In genomic region chr10:103417601-103418000, GRCh38 we compare ENCODE assay signal across 29 cellular contexts. TPM values are rescaled to one million over a fixed set of nuclear protein-coding genes. Genes with fewer than 3 reads are reported as not detected.
"Had no signal": no experiment of that assay in that cellular context is flagged by ENCODE, and none has a peak within 500 bp of the region (broad histone marks: within the 10 kb centered on the region; RNA-seq: fewer than 3 reads in every experiment).

No MANE protein-coding gene starts in this region.

- ATAC-seq: activated naive CD4-positive, alpha-beta T cell treated with anti-CD3 and anti-CD28 coated beads, Interleukin-2, amount 50 U/mL, for 72 hours; gastroesophageal sphincter had no signal

- FAIRE-seq: colon, endometrium had no signal

- H3K27ac Mint-ChIP-seq: activated CD4-positive, alpha-beta T cell treated with anti-CD3 and anti-CD28 coated beads for 36 hours; activated CD4-positive, alpha-beta T cell treated with anti-CD3 and anti-CD28 coated beads, Interleukin-2, amount 10 ng/mL, durations not matched to agents 24 days and 14 days; activated naive CD4-positive, alpha-beta T cell treated with anti-CD3 and anti-CD28 coated beads, Interleukin-2, amount 10 ng/mL, durations not matched to agents 7 days and 5 days; activated naive CD4-positive, alpha-beta T cell treated with anti-CD3 and anti-CD28 coated beads, Interleukin-2, amount 50 U/mL, for 72 hours; activated naive CD8-positive, alpha-beta T cell treated with anti-CD3 and anti-CD28 coated beads, Interleukin-2, amount 10 ng/mL, durations not matched to agents 7 days and 5 days; activated T-helper 1 cell treated with anti-CD3 and anti-CD28 coated beads, Interleukin-12 subunit alpha, Interleukin-12 subunit beta, Interleukin-2, Interleukin-4 antibody, amounts not matched to agents 30 ng/mL and 10 ng/mL and 1 ng/mL, durations not matched to agents 14 hours and 24 hours and 36 hours; brain had no signal

- H3K79me2 ChIP-seq: hepatocyte had no signal

- H2AFZ ChIP-seq: hepatocyte had no signal

- DNase-seq: activated CD4-positive, alpha-beta T cell treated with anti-CD3 and anti-CD28 coated beads for 36 hours; activated CD4-positive, alpha-beta T cell treated with anti-CD3 and anti-CD28 coated beads, Interleukin-2, amount 10 ng/mL, durations not matched to agents 24 days and 14 days; activated CD4-positive, CD25-positive, alpha-beta regulatory T cell treated with anti-CD3 and anti-CD28 coated beads, Interleukin-2, amount 50 U/mL, for 72 hours; activated gamma-delta T cell; activated naive CD4-positive, alpha-beta T cell treated with anti-CD3 and anti-CD28 coated beads, Interleukin-2, amount 10 ng/mL, durations not matched to agents 7 days and 5 days; activated naive CD8-positive, alpha-beta T cell treated with anti-CD3 and anti-CD28 coated beads, Interleukin-2, amount 10 ng/mL, durations not matched to agents 7 days and 5 days; activated T-cell treated with anti-CD3 and anti-CD28 coated beads, Interleukin-2, amount 50 U/mL, for 1 hour; activated T-cell treated with anti-CD3 and anti-CD28 coated beads, Interleukin-2, amount 50 U/mL, for 48 hours; cortex of kidney; heart right ventricle had no signal

- H3K9me3 Mint-ChIP-seq: activated CD4-positive, alpha-beta T cell treated with anti-CD3 and anti-CD28 coated beads, Interleukin-2, amount 10 ng/mL, durations not matched to agents 24 days and 14 days; activated naive CD4-positive, alpha-beta T cell treated with anti-CD3 and anti-CD28 coated beads, Interleukin-2, amount 10 ng/mL, durations not matched to agents 7 days and 5 days; activated naive CD4-positive, alpha-beta T cell treated with anti-CD3 and anti-CD28 coated beads, Interleukin-2, amount 50 U/mL, for 72 hours; activated naive CD8-positive, alpha-beta T cell treated with anti-CD3 and anti-CD28 coated beads, Interleukin-2, amount 10 ng/mL, durations not matched to agents 7 days and 5 days; activated T-helper 1 cell treated with anti-CD3 and anti-CD28 coated beads, Interleukin-12 subunit alpha, Interleukin-12 subunit beta, Interleukin-2, Interleukin-4 antibody, amounts not matched to agents 30 ng/mL and 10 ng/mL and 1 ng/mL, durations not matched to agents 14 hours and 24 hours and 36 hours; brain had no signal

- H3K9me3 ChIP-seq: ascending aorta, breast epithelium, esophagus squamous epithelium, gastroesophageal sphincter, heart right ventricle had no signal

- H3K27me3 ChIP-seq: ascending aorta, breast epithelium, cardiac muscle cell, esophagus squamous epithelium, gastroesophageal sphincter, heart right ventricle, hepatocyte had no signal

- H3K4me2 ChIP-seq: hepatocyte had no signal

- H3K4me3 Mint-ChIP-seq: activated CD4-positive, alpha-beta T cell treated with anti-CD3 and anti-CD28 coated beads for 36 hours; activated CD4-positive, alpha-beta T cell treated with anti-CD3 and anti-CD28 coated beads, Interleukin-2, amount 10 ng/mL, durations not matched to agents 24 days and 14 days; activated naive CD4-positive, alpha-beta T cell treated with anti-CD3 and anti-CD28 coated beads, Interleukin-2, amount 10 ng/mL, durations not matched to agents 7 days and 5 days; activated naive CD8-positive, alpha-beta T cell treated with anti-CD3 and anti-CD28 coated beads, Interleukin-2, amount 10 ng/mL, durations not matched to agents 7 days and 5 days; activated T-helper 1 cell treated with anti-CD3 and anti-CD28 coated beads, Interleukin-12 subunit alpha, Interleukin-12 subunit beta, Interleukin-2, Interleukin-4 antibody, amounts not matched to agents 30 ng/mL and 10 ng/mL and 1 ng/mL, durations not matched to agents 14 hours and 24 hours and 36 hours; brain had no signal

- H3K4me1 Mint-ChIP-seq: activated CD4-positive, alpha-beta T cell treated with anti-CD3 and anti-CD28 coated beads for 36 hours; activated CD4-positive, alpha-beta T cell treated with anti-CD3 and anti-CD28 coated beads, Interleukin-2, amount 10 ng/mL, durations not matched to agents 24 days and 14 days; brain had no signal

- H3K4me1 ChIP-seq: ascending aorta, breast epithelium, esophagus squamous epithelium, gastroesophageal sphincter, heart right ventricle had no signal

- H3K4me3 ChIP-seq: ascending aorta, breast epithelium, cardiac muscle cell, esophagus squamous epithelium, gastroesophageal sphincter, heart right ventricle, hepatocyte had no signal

- H3K27ac ChIP-seq: ascending aorta, breast epithelium, cardiac muscle cell, epithelial cell of prostate, esophagus squamous epithelium, gastroesophageal sphincter, heart right ventricle, hepatocyte had no signal

- H3K27me3 Mint-ChIP-seq: activated CD4-positive, alpha-beta T cell treated with anti-CD3 and anti-CD28 coated beads for 36 hours; activated CD4-positive, alpha-beta T cell treated with anti-CD3 and anti-CD28 coated beads, Interleukin-2, amount 10 ng/mL, durations not matched to agents 24 days and 14 days; activated naive CD4-positive, alpha-beta T cell treated with anti-CD3 and anti-CD28 coated beads, Interleukin-2, amount 10 ng/mL, durations not matched to agents 7 days and 5 days; activated naive CD8-positive, alpha-beta T cell treated with anti-CD3 and anti-CD28 coated beads, Interleukin-2, amount 10 ng/mL, durations not matched to agents 7 days and 5 days; brain had no signal

RNA-seq across cellular contexts. Expression of gene CALHM1, which starts 41.1 kb away (rescaled TPM):
- total RNA-seq: activated CD4-positive, alpha-beta T cell treated with anti-CD3 and anti-CD28 coated beads for 36 hours; activated CD4-positive, alpha-beta T cell treated with anti-CD3 and anti-CD28 coated beads, Interleukin-2, amount 10 ng/mL, durations not matched to agents 24 days and 14 days; activated naive CD4-positive, alpha-beta T cell treated with anti-CD3 and anti-CD28 coated beads, Interleukin-2, amount 50 U/mL, for 72 hours; activated T-helper 1 cell treated with anti-CD3 and anti-CD28 coated beads, Interleukin-12 subunit alpha, Interleukin-12 subunit beta, Interleukin-2, Interleukin-4 antibody, amounts not matched to agents 30 ng/mL and 10 ng/mL and 1 ng/mL, durations not matched to agents 14 hours and 24 hours and 36 hours; ascending aorta; breast epithelium; cardiac muscle cell; chondrocyte; dermis microvascular lymphatic vessel endothelial cell; endothelial cell of umbilical vein; esophagus squamous epithelium; fibroblast of lung; fibroblast of villous mesenchyme; gastroesophageal sphincter; glomerular endothelial cell; heart right ventricle; hepatocyte had no signal
- polyA plus RNA-seq: cardiac muscle cell, endothelial cell of umbilical vein, esophagus, fibroblast of lung, heart right ventricle had no signal
